Comparison of ENCODE assay signal across 9 cellular contexts in the genomic region with DNA sequence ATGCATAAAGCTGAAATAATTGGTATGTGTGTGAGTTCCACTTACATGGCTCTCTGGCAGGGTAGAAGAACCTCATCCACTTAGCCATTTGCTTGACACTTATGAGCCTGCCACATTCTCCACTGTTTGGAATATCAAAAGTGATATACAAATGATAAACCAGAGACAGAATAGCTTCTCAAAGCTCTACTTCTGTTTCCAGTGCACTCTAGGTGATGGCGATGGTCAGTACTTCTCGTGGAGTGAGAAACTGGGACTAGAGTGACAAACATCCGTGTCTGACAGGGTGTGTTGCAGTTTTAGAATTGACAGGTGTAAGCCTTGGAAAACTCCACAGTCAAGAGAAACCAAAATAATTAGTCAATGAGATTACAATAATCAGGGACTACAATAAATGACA.
"Had no signal": no experiment of that assay in that cellular context is flagged by ENCODE, and none has a peak within 500 bp of the region (broad histone marks: within the 10 kb centered on the region; RNA-seq: fewer than 3 reads in every experiment).

No MANE protein-coding gene starts in this region.

- ATAC-seq: GM23338, HCT116 had no signal

- H3K27ac ChIP-seq: GM23248 had no signal

- H3K4me2 ChIP-seq: GM23338 had no signal

- H3K36me3 ChIP-seq: HAP-1 had no signal

- H3K4me3 ChIP-seq: GM23248, GM23338, HAP-1 had no signal

- H2AFZ ChIP-seq: GM23248, GM23338 had no signal

- DNase-seq: GM23248, GOT3, H7, H9, HCEC 1CT, HFFc6 had no signal

- H3K9me3 ChIP-seq: HAP-1 had no signal
